8 cellular contexts compared by ENCODE assay signal in genomic region chr4:185265942-185266341, GRCh38. TPM values are rescaled to one million over a fixed set of nuclear protein-coding genes. Genes with fewer than 3 reads are reported as not detected.
DNase-seq lines count a peak whose midpoint lies in the region; ATAC-seq and TF ChIP-seq lines count a peak whose summit lies in the region.

No MANE protein-coding gene starts in this region.

- TF ChIP-seq CTCF in C4-2B (conservative IDR thresholded peaks at IDR 0.05) (no peak), activated B cell treated with CpG ODN at 0.5 μM for 24 hours (IDR thresholded peaks at IDR 0.05) (no peak), prostate gland (IDR thresholded peaks at IDR 0.05) (no peak)

- H3K27me3 ChIP-seq in prostate gland (replicated peaks; ENCODE audit: insufficient read depth), result no peaks in the 10 kb centered on the region

- H3K27ac Mint-ChIP-seq in activated B cell treated with CpG ODN at 0.5 μM for 24 hours, result no peak overlapping the region

- ATAC-seq in GM19452 (IDR thresholded peaks at IDR 0.05; ENCODE audit: unreplicated experiment) (peak; percentile 86), HG03442 (IDR thresholded peaks at IDR 0.05; ENCODE audit: unreplicated experiment) (peak; percentile 80), activated B cell treated with CpG ODN at 0.5 μM for 24 hours (ENCODE audit: low read depth) (peak; percentile 62)

- no peaks in the 10 kb centered on the region for H3K36me3 ChIP-seq in prostate gland

- no peaks in the 10 kb centered on the region for H3K27me3 Mint-ChIP-seq in activated B cell treated with CpG ODN at 0.5 μM for 24 hours

- H3K36me3 Mint-ChIP-seq in activated B cell treated with CpG ODN at 0.5 μM for 24 hours (ENCODE audit: low read depth), result peaks cover 69% of the 10 kb centered on the region

- 30% methylated on average over 1 of the region's 1 CpG for WGBS in prostate gland

- H3K9me3 Mint-ChIP-seq in activated B cell treated with CpG ODN at 0.5 μM for 24 hours, result no peaks in the 10 kb centered on the region

- H3K9me3 ChIP-seq in prostate gland, result no peaks in the 10 kb centered on the region

- H3K4me1 Mint-ChIP-seq in activated B cell treated with CpG ODN at 0.5 μM for 24 hours, result peaks cover 35% of the 10 kb centered on the region

- CTCF ChIA-PET in activated B cell treated with CpG ODN at 0.5 μM for 24 hours (lab: Charles Lee), result interaction anchor here (1.2 kb wide), 1 partner anchor 56 kb away, joined by 5 read pairs; the partner anchor contains the start of gene SNX25

- H3K4me3 Mint-ChIP-seq in activated B cell treated with CpG ODN at 0.5 μM for 24 hours, result no peak overlapping the region

- peaks cover 7% of the 10 kb centered on the region for H3K4me1 ChIP-seq in prostate gland (replicated peaks)

- H3K4me3 ChIP-seq in prostate gland, result no peak overlapping the region

- intact Hi-C loops in activated B cell treated with CpG ODN at 0.5 μM for 24 hours (cut with micrococcal nuclease), result no loop called here
- intact Hi-C loops in prostate gland (cut with DNase I), result no loop called here

- TF ChIP-seq POLR2A in prostate gland (IDR thresholded peaks at IDR 0.05), result no peak

- DNase-seq in activated B cell treated with CpG ODN at 0.5 μM for 24 hours (no peak), NCI-H2107 treated with DMSO at 0.1 percent for 48 hours (lab: John Stamatoyannopoulos, UW; ENCODE audit: unreplicated experiment) (no peak), HuH-7.5 (ENCODE audit: low spot score) (no peak), prostate gland (ENCODE audit: low spot score) (no peak)
- DNase-seq in activated CD8-positive, alpha-beta memory T cell treated with anti-CD3 and anti-CD28 coated beads for 24 hours, result no peak

- POLR2A ChIA-PET in activated B cell treated with CpG ODN at 0.5 μM for 24 hours (lab: Charles Lee), result no interaction called here

- H3K27ac ChIP-seq in C4-2B (peak overlapping the region; percentile 46; the same call in 1 of the 2 replicates), prostate gland (no peak overlapping the region)

RNA-seq across cellular contexts. Expression of gene SNX25, which starts 56.5 kb away (rescaled TPM):
- 53.1 and 53.7 TPM in 2 replicates for total RNA-seq in activated B cell treated with CpG ODN at 0.5 μM for 24 hours
- 10 to 100 TPM; 26.4 to 49.5 TPM for total RNA-seq in prostate gland
